Comparison of ENCODE assay signal across 23 cellular contexts in genomic region chr11:8289426-8290047, GRCh38. TPM values are rescaled to one million over a fixed set of nuclear protein-coding genes. Genes with fewer than 3 reads are reported as not detected.
DNase-seq lines count a peak whose midpoint lies in the region; ATAC-seq, FAIRE-seq and TF ChIP-seq lines count a peak whose summit lies in the region.
"Had no signal": no experiment of that assay in that cellular context is flagged by ENCODE, and none has a peak within 500 bp of the region (broad histone marks: within the 10 kb centered on the region; RNA-seq: fewer than 3 reads in every experiment).

No MANE protein-coding gene starts in this region.

- H2AK5ac ChIP-seq in H1 (ENCODE audit: low read depth, low read length), result no peak overlapping the region

- no peak overlapping the region for H2AFZ ChIP-seq in H1 (ENCODE audit: low read length)

- TF ChIP-seq RAD21 in H1 (IDR thresholded peaks at IDR 0.05 in 1 of 2, conservative IDR thresholded peaks at IDR 0.05 in 1 of 2; ENCODE audit: low read depth in 2 of 2, low read length in 2 of 2), result no peak

- ATAC-seq in GM21515 (IDR thresholded peaks at IDR 0.05; ENCODE audit: unreplicated experiment) (no peak), GM18519 (IDR thresholded peaks at IDR 0.05; ENCODE audit: low FRiP score, unreplicated experiment) (no peak)
- ATAC-seq: CD8-positive, alpha-beta T cell; esophagus mucosa; GM12878; HCT116 had no signal

- H3K4ac ChIP-seq in H1 (replicated peaks; ENCODE audit: insufficient read length, low read depth, low read length), result no peak overlapping the region

- H3K56ac ChIP-seq in H1 (replicated peaks; ENCODE audit: insufficient read length, low read depth, low read length), result no peak overlapping the region

- H4K5ac ChIP-seq in H1 (ENCODE audit: insufficient read length, low read depth, low read length), result no peak overlapping the region

- H3K18ac ChIP-seq in H1 (ENCODE audit: extremely low read depth, low read length), result peak overlapping the region; percentile 51; the same call in 1 of the 2 replicates

- H3K27ac ChIP-seq in H1 (ENCODE audit: low read depth, low read length), result no peak overlapping the region
- H3K27ac ChIP-seq in sigmoid colon, result no peak overlapping the region
- H3K27ac ChIP-seq in A673 (ENCODE audit: low read depth, low read length, poor library complexity, severe bottlenecking), result no peak overlapping the region

- H4K8ac ChIP-seq in H1 (ENCODE audit: extremely low read depth, insufficient read depth, low read length), result peak overlapping the region; percentile 62; the same call in 1 of the 2 replicates

- H3K27me3 ChIP-seq in H1 (replicated peaks in 1 of 4; ENCODE audit: control insufficient read depth in 3 of 4, extremely low read depth in 1 of 4, insufficient read depth in 3 of 4, low read length in 3 of 4), result no peaks in the 10 kb centered on the region
- no peaks in the 10 kb centered on the region for H3K27me3 ChIP-seq in sigmoid colon
- peaks cover 76% of the 10 kb centered on the region for H3K27me3 ChIP-seq in A673 (replicated peaks; ENCODE audit: insufficient read depth, low read depth, low read length, poor library complexity)
- H3K27me3 ChIP-seq: pancreas had no signal

- H3K9ac ChIP-seq in H1 (replicated peaks in 1 of 4; ENCODE audit: extremely low read depth in 1 of 4, low read depth in 3 of 4, low read length in 3 of 4), result no peak overlapping the region

- no peak overlapping the region for H3K4me3 ChIP-seq in H1 (ENCODE audit: extremely low read depth in 1 of 4, insufficient read depth in 2 of 4, low read depth in 3 of 4, low read length in 4 of 4)
- H3K4me3 ChIP-seq in sigmoid colon, result no peak overlapping the region
- H3K4me3 ChIP-seq in A673 (ENCODE audit: low read depth, low read length, poor library complexity, severe bottlenecking), result no peak overlapping the region
- H3K4me3 ChIP-seq: GM12878, pancreas had no signal

- BruUV-seq in A673 (replicated peaks; lab: Mats Ljungman, UMichigan), result no TSS peak

- CTCF ChIA-PET in H1 (lab: Charles Lee; ENCODE audit: partially characterized antibody) (interaction anchor here (0.8 to 5.1 kb wide), 8 partner anchors 10 to 71 kb away, joined by 3 to 24 read pairs (median 4); no protein-coding TSS in a partner anchor), A673 (lab: Charles Lee) (no interaction called here)

- H3K9me3 ChIP-seq in H1 (ENCODE audit: insufficient read depth in 2 of 2, low read depth in 1 of 2, low read length in 1 of 2) (no peaks in the 10 kb centered on the region), sigmoid colon (no peaks in the 10 kb centered on the region), A673 (ENCODE audit: low read depth, low read length, poor library complexity, severe bottlenecking) (no peaks in the 10 kb centered on the region)
- H3K9me3 ChIP-seq: pancreas had no signal

- H3K23me2 ChIP-seq in H1 (ENCODE audit: low read depth, low read length), result no peaks in the 10 kb centered on the region

- H2BK120ac ChIP-seq in H1 (replicated peaks; ENCODE audit: low read depth, low read length), result no peak overlapping the region

- H3K4me1 ChIP-seq in H1 (replicated peaks in 1 of 4; ENCODE audit: control insufficient read depth in 3 of 4, insufficient read depth in 4 of 4, low read length in 3 of 4) (peaks cover 0 to 6% (median 2%) of the 10 kb centered on the region in 4 experiments; a peak in 3 of 7 replicates), sigmoid colon (no peaks in the 10 kb centered on the region), A673 (ENCODE audit: insufficient read depth, low read length, poor library complexity, severe bottlenecking) (no peaks in the 10 kb centered on the region)
- H3K4me1 ChIP-seq: pancreas had no signal

- peak; percentile 67 for DNase-seq in NCI-H2227 treated with DMSO at 0.1 percent for 48 hours (lab: John Stamatoyannopoulos, UW)
- DNase-seq in NCI-H2227 (lab: John Stamatoyannopoulos, UW; ENCODE audit: unreplicated experiment), result no peak
- DNase-seq in NCI-H524 treated with DMSO at 0.1 percent for 48 hours (lab: John Stamatoyannopoulos, UW), result peak; percentile 96
- DNase-seq in H1 (ENCODE audit: low read depth in 1 of 2, low spot score in 2 of 2), result peak in 1 of 2 experiments; percentile 41
- peak; percentile 26 for DNase-seq in sigmoid colon
- no peak for DNase-seq in A673 (ENCODE audit: low spot score)
- DNase-seq: ACHN; activated naive CD4-positive, alpha-beta T cell treated with Interleukin-2 at 50 U/mL for 16 hours; CD8-positive, alpha-beta T cell; cortex of kidney; kidney; RPMI8226; stimulated activated CD4-positive, alpha-beta T cell treated with anti-CD3 and anti-CD28 coated beads, Interleukin-12 subunit alpha, Interleukin-12 subunit beta, amount 100 ng/mL, for 4 hours had no signal

- H4K20me1 ChIP-seq in H1 (replicated peaks in 1 of 2; ENCODE audit: control insufficient read depth in 1 of 2, insufficient read depth in 2 of 2, low read length in 2 of 2), result peaks cover 0 to 3% of the 10 kb centered on the region in 2 experiments

- H2BK12ac ChIP-seq in H1 (ENCODE audit: low read depth, low read length), result no peak overlapping the region

- WGBS in H1 (ENCODE audit: extremely low coverage in 1 of 2, insufficient coverage in 1 of 2, insufficient read length in 1 of 2, insufficient replicate concordance in 2 of 2, low coverage in 1 of 2, low lambda C conversion rate in 2 of 2, missing lambda C conversion rate in 1 of 2), 2 experiments, result 90% methylated on average over 3 of the region's 3 CpGs; no CpG with 5 or more reads in 1 of the 2 experiments
- WGBS in sigmoid colon, 2 donors, result 77 to 82% methylated on average over 3 of the region's 3 CpGs

- no peak overlapping the region for H2BK20ac ChIP-seq in H1 (ENCODE audit: low read length)

- H3K14ac ChIP-seq in H1 (ENCODE audit: insufficient read length), result peak overlapping the region; percentile 2

- peak overlapping the region; percentile 10 for H4K91ac ChIP-seq in H1 (replicated peaks; ENCODE audit: insufficient read length, low read length)

- intact Hi-C loops in sigmoid colon (cut with DNase I) (no loop called here), A673 (cut with micrococcal nuclease; ENCODE audit: unreplicated experiment) (no loop called here)

- TF ChIP-seq CTCF in H1 (IDR thresholded peaks at IDR 0.05; ENCODE audit: control extremely low read depth in 1 of 3, insufficient read depth in 1 of 3, low read depth in 1 of 3, low read length in 3 of 3), result no peak
- no peak for TF ChIP-seq CTCF in sigmoid colon (IDR thresholded peaks at IDR 0.05)
- TF ChIP-seq CTCF in A673 (conservative IDR thresholded peaks at IDR 0.05; ENCODE audit: low read depth, low read length), result no peak

- no peaks in the 10 kb centered on the region for H3K36me3 ChIP-seq in H1 (ENCODE audit: control insufficient read depth in 2 of 4, insufficient read depth in 4 of 4, low read length in 3 of 4)
- H3K36me3 ChIP-seq in sigmoid colon, result no peaks in the 10 kb centered on the region
- no peaks in the 10 kb centered on the region for H3K36me3 ChIP-seq in A673 (ENCODE audit: insufficient read depth, low read length, poor library complexity, severe bottlenecking)
- H3K36me3 ChIP-seq: pancreas had no signal

- H2BK5ac ChIP-seq in H1 (ENCODE audit: low read depth, low read length), result no peak overlapping the region

- no peak overlapping the region for H3K23ac ChIP-seq in H1 (ENCODE audit: insufficient read length)

- H3K79me1 ChIP-seq in H1 (ENCODE audit: low read depth, low read length), result no peaks in the 10 kb centered on the region

- TF ChIP-seq POLR2A in H1 (IDR thresholded peaks at IDR 0.05; ENCODE audit: control extremely low read depth in 1 of 2, low read depth in 2 of 2, low read length in 2 of 2) (no peak), sigmoid colon (IDR thresholded peaks at IDR 0.05) (no peak)

- TF ChIP-seq EP300 in H1 (IDR thresholded peaks at IDR 0.05; ENCODE audit: borderline replicate concordance in 1 of 2, low read depth in 2 of 2, low read length in 2 of 2) (no peak), sigmoid colon (IDR thresholded peaks at IDR 0.05) (no peak)

- no peak for FAIRE-seq in H1 (lab: Jason Lieb, UNC)
- FAIRE-seq: astrocyte, GM12878, kidney, pancreas, urothelium cell line had no signal

- H2BK15ac ChIP-seq in H1 (ENCODE audit: low read length), result no peak overlapping the region

- H3K79me2 ChIP-seq in H1 (ENCODE audit: control insufficient read depth in 1 of 2, insufficient read depth in 2 of 2, low read length in 2 of 2), result no peaks in the 10 kb centered on the region

- POLR2A ChIA-PET in H1 (lab: Charles Lee; ENCODE audit: partially characterized antibody) (interaction anchor here (1.9 kb wide), 1 partner anchor 12 kb away, joined by 4 read pairs; no protein-coding TSS in a partner anchor), A673 (lab: Charles Lee; ENCODE audit: low non-redundant PET) (no interaction called here)

- no peak overlapping the region for H3K4me2 ChIP-seq in H1 (ENCODE audit: insufficient read depth in 1 of 2, low read depth in 2 of 2, low read length in 2 of 2)

TF ChIP-seq in H1, 55 proteins besides CTCF, POLR2A, EP300 and RAD21 (continues in another document):
- no peak for TF ChIP-seq SRF (IDR thresholded peaks at IDR 0.05; ENCODE audit: low read depth, low read length)
- TF ChIP-seq TBP (IDR thresholded peaks at IDR 0.05; ENCODE audit: low read depth, low read length), result no peak
- TF ChIP-seq MAFK (IDR thresholded peaks at IDR 0.05; ENCODE audit: low read depth, low read length), result no peak

RNA-seq across cellular contexts. Expression of gene LMO1, which starts 25.9 kb away (rescaled TPM):
- total RNA-seq in H1 (2021; fragmentation: NEBNext Ultra II Directional; extraction: Animal tissue kit (Norgen Biotek cat#: 25700)), result not detected in 2 replicates
- polyA plus RNA-seq in H1 (2011; rRNA removed), result 0.17 and 0.30 TPM in 2 replicates
- polyA plus RNA-seq in H1 (2011; cell fraction: cytosol; rRNA removed), result 0.32 TPM
- 0.37 TPM for polyA plus RNA-seq in H1 (2011; cell fraction: nucleus; rRNA removed)
- 0.19 to 0.85 TPM (median 0.46 TPM) in 4 replicates for polyA plus RNA-seq in H1 (2012, experiment 1 of 2)
- 0.45 TPM for polyA plus RNA-seq in H1 (2012, experiment 2 of 2)
- 0.20 TPM for polyA plus RNA-seq in H1 (2013, experiment 1 of 2)
- polyA plus RNA-seq in H1 (2013, experiment 2 of 2), result 0.11 TPM
- 0.44 TPM in 1 of 2 replicates, not detected in the other for polyA minus RNA-seq in H1 (2011; rRNA and poly(A)+ RNA removed)
- polyA minus RNA-seq in H1 (2011; cell fraction: cytosol; rRNA and poly(A)+ RNA removed), result not detected
- polyA minus RNA-seq in H1 (2011; cell fraction: nucleus; rRNA and poly(A)+ RNA removed), result not detected
- total RNA-seq in sigmoid colon, result 1 to 10 TPM in 1 of 4 donors, under 1 TPM in 1, not detected in 2; 0.66 to 1.8 TPM
- under 1 TPM in 1 of 3 donors, not detected in 2; 0.04 TPM for polyA plus RNA-seq in sigmoid colon
- not detected in 2 replicates for total RNA-seq in A673 (2021)
- total RNA-seq: CD8-positive, alpha-beta T cell; esophagus mucosa; G401; GM12878; kidney; T-helper 1 cell treated with Interleukin-12 subunit alpha and Interleukin-12 subunit beta and Interleukin-4 antibody, amounts not matched to agents 30 ng/mL and 1 ng/mL, for 36 hours had no signal
- polyA plus RNA-seq: GM12878 had no signal

Comparison
In these comparisons a context has a peak if more than half of its experiments do, and no peak if none do; other contexts are left out.
1. DNase-seq: peak in NCI-H2227 treated with DMSO at 0.1 percent for 48 hours (single experiment), NCI-H524 treated with DMSO at 0.1 percent for 48 hours (single experiment) and sigmoid colon (single experiment); none in NCI-H2227 (single experiment) and A673 (single experiment).